In genomic region chr19:9044449-9044848, GRCh38 we compare ENCODE assay signal across 9 cellular contexts. TPM values are rescaled to one million over a fixed set of nuclear protein-coding genes. Genes with fewer than 3 reads are reported as not detected.
"Had no signal": no experiment of that assay in that cellular context is flagged by ENCODE, and none has a peak within 500 bp of the region (broad histone marks: within the 10 kb centered on the region; RNA-seq: fewer than 3 reads in every experiment).

No MANE protein-coding gene starts in this region.

- H3K4me2 ChIP-seq: GM23338 had no signal

- ATAC-seq: GM23338, HCT116, K562 had no signal

- H2AFZ ChIP-seq: GM23338 had no signal

- H3K4me1 Mint-ChIP-seq: GM23338 had no signal

- H3K4me1 ChIP-seq: HAP-1 had no signal

- DNase-seq: HFFc6, IMR-90, KG1 had no signal

- H3K27ac Mint-ChIP-seq: GM23338, HFFc6 had no signal

- H3K4me3 Mint-ChIP-seq: GM23338, HFFc6 had no signal

- H3K9me3 ChIP-seq: HAP-1 had no signal

RNA-seq across cellular contexts. Expression of gene MUC16, which starts 34.2 kb away (rescaled TPM):
- total RNA-seq: HFFc6, IMR-90, K562 had no signal

RNA-seq across cellular contexts. Expression of gene OR1M1, which starts 42.4 kb away (rescaled TPM):
- total RNA-seq: GM23338, H1, HFFc6, HT-29, IMR-90, K562 had no signal
